8 cellular contexts compared by ENCODE assay signal in genomic region chr19:17074628-17075034, GRCh38. TPM values are rescaled to one million over a fixed set of nuclear protein-coding genes. Genes with fewer than 3 reads are reported as not detected.
DNase-seq lines count a peak whose midpoint lies in the region.

No MANE protein-coding gene starts in this region.

- peak overlapping the region; percentile 91; the same call in 1 of the 2 replicates for H3K9ac ChIP-seq in iPS-20b (ENCODE audit: low read depth, low read length)

- peaks cover 32% of the 10 kb centered on the region for H3K36me3 ChIP-seq in iPS-20b (ENCODE audit: insufficient read depth, low read depth, low read length)

- no peaks in the 10 kb centered on the region for H3K9me3 Mint-ChIP-seq in activated CD4-positive, alpha-beta memory T cell treated with anti-CD3 and anti-CD28 coated beads, Interleukin-2, amount 10 ng/mL, durations not matched to agents 7 days and 5 days

- DNase-seq in stimulated activated CD4-positive, alpha-beta T cell treated with anti-CD3 and anti-CD28 coated beads, Interleukin-2, amount 100 ng/mL, for 24 hours = peak; percentile 9 to 26
- no peak for DNase-seq in stimulated activated CD4-positive, alpha-beta T cell treated with anti-CD3 and anti-CD28 coated beads, Interleukin-2, amount 100 ng/mL, for 48 hours
- peak; percentile 20 for DNase-seq in activated CD4-positive, alpha-beta memory T cell treated with anti-CD3 and anti-CD28 coated beads, Interleukin-2, amount 10 ng/mL, durations not matched to agents 7 days and 5 days
- DNase-seq in RKO (ENCODE audit: low spot score) (no peak), NCI-H2196 (lab: John Stamatoyannopoulos, UW; ENCODE audit: unreplicated experiment) (no peak), SK-N-DZ (ENCODE audit: low spot score) (no peak)

- H3K4me1 ChIP-seq in iPS-20b (ENCODE audit: insufficient read depth, low read length) = peaks cover 6% of the 10 kb centered on the region; the same call in 1 of the 2 replicates

- peaks cover 64% of the 10 kb centered on the region for H3K36me3 Mint-ChIP-seq in activated CD4-positive, alpha-beta memory T cell treated with anti-CD3 and anti-CD28 coated beads, Interleukin-2, amount 10 ng/mL, durations not matched to agents 7 days and 5 days (ENCODE audit: low read depth)

- H3K27ac ChIP-seq in iPS-20b (ENCODE audit: low read length) = peak overlapping the region; percentile 16
- H3K27ac ChIP-seq in temporal lobe (ENCODE audit: low read depth, low read length) = peak overlapping the region; percentile 3

- H3K27ac Mint-ChIP-seq in activated CD4-positive, alpha-beta memory T cell treated with anti-CD3 and anti-CD28 coated beads, Interleukin-2, amount 10 ng/mL, durations not matched to agents 7 days and 5 days = peak overlapping the region; percentile 94

- CTCF ChIA-PET in activated CD4-positive, alpha-beta memory T cell treated with anti-CD3 and anti-CD28 coated beads, Interleukin-2, amount 10 ng/mL, durations not matched to agents 7 days and 5 days (lab: Charles Lee) = interaction anchor here (1.2 kb wide), 2 partner anchors 161 to 186 kb away, joined by 3 read pairs; no protein-coding TSS in a partner anchor

- peak overlapping the region; percentile 99 for H3K4me3 Mint-ChIP-seq in activated CD4-positive, alpha-beta memory T cell treated with anti-CD3 and anti-CD28 coated beads, Interleukin-2, amount 10 ng/mL, durations not matched to agents 7 days and 5 days

- peaks cover 56% of the 10 kb centered on the region for H3K4me1 Mint-ChIP-seq in activated CD4-positive, alpha-beta memory T cell treated with anti-CD3 and anti-CD28 coated beads, Interleukin-2, amount 10 ng/mL, durations not matched to agents 7 days and 5 days

- H3K4me3 ChIP-seq in iPS-20b (ENCODE audit: low read length) = peak overlapping the region; percentile 99

- no peaks in the 10 kb centered on the region for H3K27me3 Mint-ChIP-seq in activated CD4-positive, alpha-beta memory T cell treated with anti-CD3 and anti-CD28 coated beads, Interleukin-2, amount 10 ng/mL, durations not matched to agents 7 days and 5 days

- POLR2A ChIA-PET in activated CD4-positive, alpha-beta memory T cell treated with anti-CD3 and anti-CD28 coated beads, Interleukin-2, amount 10 ng/mL, durations not matched to agents 7 days and 5 days (lab: Charles Lee) = interaction anchor here (0.7 to 4.0 kb wide), 13 partner anchors 9 to 192 kb away, joined by 3 to 50 read pairs (median 4); partner anchors contain the start of genes BABAM1, OCEL1 and USE1

- H3K27me3 ChIP-seq in iPS-20b (ENCODE audit: insufficient read depth, low read length) = no peaks in the 10 kb centered on the region

- H3K9me3 ChIP-seq in iPS-20b (ENCODE audit: insufficient read depth, low read depth, low read length) = no peaks in the 10 kb centered on the region

RNA-seq across cellular contexts. Expression of gene HAUS8, which starts 0.6 kb away (rescaled TPM):
- 10 to 100 TPM; 37.0 to 40.6 TPM for total RNA-seq in activated CD4-positive, alpha-beta memory T cell treated with anti-CD3 and anti-CD28 coated beads, Interleukin-2, amount 10 ng/mL, durations not matched to agents 7 days and 5 days
- total RNA-seq in temporal lobe = 2.7 TPM
- 17.4 and 18.5 TPM in 2 replicates for polyA plus RNA-seq in SK-N-DZ (2014; cell fraction: cytosol; rRNA removed)
- 21.2 and 26.6 TPM in 2 replicates for polyA plus RNA-seq in SK-N-DZ (2014; cell fraction: nucleus; rRNA removed)

RNA-seq across cellular contexts. Expression of gene MYO9B, which starts 0.9 kb away (rescaled TPM):
- 100 to 1,000 TPM; 190 to 203 TPM for total RNA-seq in activated CD4-positive, alpha-beta memory T cell treated with anti-CD3 and anti-CD28 coated beads, Interleukin-2, amount 10 ng/mL, durations not matched to agents 7 days and 5 days
- 20.9 TPM for total RNA-seq in temporal lobe
- polyA plus RNA-seq in SK-N-DZ (2014; cell fraction: cytosol; rRNA removed) = 10.0 and 11.0 TPM in 2 replicates
- 47.4 and 83.5 TPM in 2 replicates for polyA plus RNA-seq in SK-N-DZ (2014; cell fraction: nucleus; rRNA removed)

RNA-seq across cellular contexts. Expression of gene CPAMD8, which starts 48.0 kb away (rescaled TPM):
- 1 to 10 TPM; 1.2 to 1.4 TPM for total RNA-seq in activated CD4-positive, alpha-beta memory T cell treated with anti-CD3 and anti-CD28 coated beads, Interleukin-2, amount 10 ng/mL, durations not matched to agents 7 days and 5 days
- 5.7 TPM for total RNA-seq in temporal lobe
- 0.96 and 1.0 TPM in 2 replicates for polyA plus RNA-seq in SK-N-DZ (2014; cell fraction: cytosol; rRNA removed)
- 0.84 and 2.3 TPM in 2 replicates for polyA plus RNA-seq in SK-N-DZ (2014; cell fraction: nucleus; rRNA removed)

Comparison
In these comparisons a context has a peak if more than half of its experiments do, and no peak if none do; other contexts are left out.
1. DNase-seq: peak in stimulated activated CD4-positive, alpha-beta T cell treated with anti-CD3 and anti-CD28 coated beads, Interleukin-2, amount 100 ng/mL, for 24 hours (2 of 2) and activated CD4-positive, alpha-beta memory T cell treated with anti-CD3 and anti-CD28 coated beads, Interleukin-2, amount 10 ng/mL, durations not matched to agents 7 days and 5 days (single experiment); none in stimulated activated CD4-positive, alpha-beta T cell treated with anti-CD3 and anti-CD28 coated beads, Interleukin-2, amount 100 ng/mL, for 48 hours (0 of 2), RKO (single experiment), NCI-H2196 (single experiment) and SK-N-DZ (single experiment).
2. RNA of gene HAUS8, which starts 0.6 kb away (total RNA-seq): 37.0 to 40.6 TPM in activated CD4-positive, alpha-beta memory T cell treated with anti-CD3 and anti-CD28 coated beads, Interleukin-2, amount 10 ng/mL, durations not matched to agents 7 days and 5 days; 2.7 TPM in temporal lobe (single experiment); every median in the first group is over 10 times any median in the second.